Comparison of ENCODE assay signal across 8 cellular contexts in the genomic region with DNA sequence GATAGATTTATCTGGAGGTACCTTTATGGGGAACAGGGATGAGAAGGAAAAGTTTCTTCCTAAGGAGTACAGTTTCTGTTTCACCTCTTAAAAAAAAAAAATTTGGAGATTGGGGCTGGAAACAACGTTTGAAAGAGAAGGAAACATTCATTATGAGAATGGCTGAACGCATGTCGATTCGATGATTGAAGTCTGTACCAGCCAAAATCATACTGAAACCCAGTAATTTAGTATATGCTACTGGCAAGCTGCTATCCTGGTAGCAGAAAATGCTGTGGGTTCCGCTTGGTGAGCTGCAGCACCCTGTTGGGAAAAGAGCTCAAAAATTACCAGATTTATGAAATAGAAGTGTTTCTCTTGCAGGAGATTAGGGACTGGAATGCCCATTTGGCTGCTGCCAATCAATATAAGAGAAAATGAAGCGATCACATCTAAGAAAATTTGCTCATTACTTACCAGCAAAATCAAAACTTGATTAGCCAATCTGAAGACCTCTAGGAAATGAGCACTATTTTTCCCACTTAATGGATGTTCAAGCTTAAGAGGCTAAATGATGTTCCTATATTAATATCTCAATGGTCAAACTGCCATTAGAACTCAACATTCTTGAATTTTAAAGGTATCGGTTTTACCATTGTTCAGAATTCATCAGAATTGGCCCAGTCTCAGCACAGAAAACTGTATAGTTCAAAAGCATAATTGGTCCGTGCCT. TPM values are rescaled to one million over a fixed set of nuclear protein-coding genes. Genes with fewer than 3 reads are reported as not detected.
DNase-seq lines count a peak whose midpoint lies in the region; ATAC-seq, FAIRE-seq and TF ChIP-seq lines count a peak whose summit lies in the region.

No MANE protein-coding gene starts in this region.

- peaks cover 34% of the 10 kb centered on the region for H4K20me1 ChIP-seq in BLaER1

- peak; percentile 74 for FAIRE-seq in GM19239 (lab: Jason Lieb, UNC)

- TF ChIP-seq CTCF in adrenal gland (IDR thresholded peaks at IDR 0.05) (no peak), right lobe of liver (IDR thresholded peaks at IDR 0.05) (no peak), tibial nerve (IDR thresholded peaks at IDR 0.05) (no peak)

- TF ChIP-seq POLR2A in adrenal gland (IDR thresholded peaks at IDR 0.05), result no peak
- no peak for TF ChIP-seq POLR2A in right lobe of liver (IDR thresholded peaks at IDR 0.05)
- no peak for TF ChIP-seq POLR2A in tibial nerve (IDR thresholded peaks at IDR 0.05)

- no peaks in the 10 kb centered on the region for H3K36me3 ChIP-seq in BLaER1
- no peaks in the 10 kb centered on the region for H3K36me3 ChIP-seq in adrenal gland (replicated peaks in 1 of 2)
- no peaks in the 10 kb centered on the region for H3K36me3 ChIP-seq in right lobe of liver
- no peaks in the 10 kb centered on the region for H3K36me3 ChIP-seq in tibial nerve

- H3K4me3 ChIP-seq in BLaER1 (peak overlapping the region; percentile 98), adrenal gland (peak overlapping the region in 3 of 4 donors; percentile 92 to 98 (median 96)), right lobe of liver (peak overlapping the region; percentile 85 to 93 (median 90)), tibial nerve (peak overlapping the region; percentile 77 to 86 (median 80))

- ATAC-seq in HG03575 (IDR thresholded peaks at IDR 0.05; ENCODE audit: extremely low read depth, insufficient number of reproducible peaks, low FRiP score, unreplicated experiment) (peak; percentile 57), right lobe of liver (no peak)

- peaks cover 47% of the 10 kb centered on the region for H3K4me1 ChIP-seq in BLaER1
- peaks cover 45 to 65% of the 10 kb centered on the region in 2 donors for H3K4me1 ChIP-seq in adrenal gland (replicated peaks in 1 of 2)
- H3K4me1 ChIP-seq in right lobe of liver, result peaks cover 0 to 31% (median 15%) of the 10 kb centered on the region in 4 donors
- H3K4me1 ChIP-seq in tibial nerve, result peaks cover 0 to 71% (median 41%) of the 10 kb centered on the region in 4 donors

- TF ChIP-seq EP300 in tibial nerve (IDR thresholded peaks at IDR 0.05), result no peak

- H3K9ac ChIP-seq in BLaER1, result peak overlapping the region; percentile 95

- intact Hi-C loops in adrenal gland (cut with DNase I), result no loop called here
- intact Hi-C loops in right lobe of liver (cut with DNase I), result no loop called here

- no peaks in the 10 kb centered on the region for H3K27me3 ChIP-seq in BLaER1
- H3K27me3 ChIP-seq in adrenal gland, result no peaks in the 10 kb centered on the region
- no peaks in the 10 kb centered on the region for H3K27me3 ChIP-seq in right lobe of liver
- no peaks in the 10 kb centered on the region for H3K27me3 ChIP-seq in tibial nerve

- WGBS in adrenal gland, 4 donors, result 23 to 39% (median 34%) methylated on average over 8 of the region's 8 CpGs
- 19% methylated on average over 8 of the region's 8 CpGs for WGBS in right lobe of liver (ENCODE audit: insufficient coverage, low coverage, low lambda C conversion rate, missing lambda C conversion rate)
- 12 to 16% methylated on average over 8 of the region's 8 CpGs for WGBS in tibial nerve, 2 donors

- DNase-seq in GM19239 (ENCODE audit: insufficient read length, low spot score) (no peak), adrenal gland (no peak), right lobe of liver (no peak), tibial nerve (ENCODE audit: low spot score in 2 of 2) (no peak), DMS79 (lab: John Stamatoyannopoulos, UW) (no peak), NCI-H2107 (lab: John Stamatoyannopoulos, UW) (no peak)

- peak overlapping the region; percentile 82 for H3K4me2 ChIP-seq in BLaER1

- H3K27ac ChIP-seq in BLaER1 (peak overlapping the region; percentile 92), adrenal gland (peak overlapping the region; percentile 19 to 98 (median 93)), right lobe of liver (peak overlapping the region; percentile 96 to 99 (median 97)), tibial nerve (peak overlapping the region; percentile 92 to 99 (median 94))

- no peaks in the 10 kb centered on the region for H3K9me3 ChIP-seq in BLaER1
- H3K9me3 ChIP-seq in adrenal gland (replicated peaks in 1 of 3), result no peaks in the 10 kb centered on the region
- no peaks in the 10 kb centered on the region for H3K9me3 ChIP-seq in right lobe of liver
- H3K9me3 ChIP-seq in tibial nerve, result no peaks in the 10 kb centered on the region

RNA-seq across cellular contexts. Expression of a gene that starts 1.1 kb away (rescaled TPM):
- total RNA-seq in adrenal gland (100 to 1,000 TPM; 288 to 803 (median 331) TPM), right lobe of liver (100 to 1,000 TPM; 120 to 301 (median 239) TPM), tibial nerve (100 to 1,000 TPM; 288 to 483 (median 404) TPM)
- 100 to 1,000 TPM in 2 of 3 donors, 10 to 100 TPM in 1; 93.3 to 400 (median 105) TPM for polyA plus RNA-seq in adrenal gland
